In the genomic region with DNA sequence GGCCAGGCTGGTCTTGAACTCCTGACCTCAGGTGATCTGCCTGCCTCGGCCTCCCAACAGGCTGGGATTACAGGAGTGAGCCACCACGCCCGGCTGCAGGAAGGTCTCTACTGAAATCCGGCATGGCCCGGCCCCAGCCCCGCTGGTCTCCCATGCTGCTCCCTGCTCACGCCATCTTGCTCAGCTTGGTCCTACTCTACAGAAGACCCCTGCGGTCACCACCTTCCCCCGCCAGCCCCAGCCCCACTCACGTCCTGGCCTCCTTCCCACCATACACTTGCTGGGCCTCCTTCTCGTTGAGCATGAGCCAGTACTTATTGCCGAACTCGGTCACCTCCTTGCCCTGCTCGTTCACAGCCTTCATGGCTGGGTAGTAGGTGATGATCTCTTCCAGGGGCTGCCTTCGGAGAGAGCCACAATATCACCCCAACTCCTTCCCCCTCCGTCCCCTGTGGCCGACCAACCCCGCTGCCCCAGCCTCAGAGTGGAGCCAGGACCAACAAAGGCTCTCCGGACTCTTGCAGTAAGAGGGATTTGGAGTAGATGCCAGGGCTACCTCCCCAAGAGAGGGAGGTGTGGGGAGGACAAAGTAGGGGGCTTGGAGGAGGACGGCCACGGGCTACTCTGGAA, we compare ENCODE assay signal across 19 cellular contexts. TPM values are rescaled to one million over a fixed set of nuclear protein-coding genes. Genes with fewer than 3 reads are reported as not detected.
"Had no signal": no experiment of that assay in that cellular context is flagged by ENCODE, and none has a peak within 500 bp of the region (broad histone marks: within the 10 kb centered on the region; RNA-seq: fewer than 3 reads in every experiment).

No MANE protein-coding gene starts in this region.

- H3K4me3 ChIP-seq: body of pancreas, SK-N-MC, thyroid gland had no signal

- DNase-seq: activated CD4-positive, alpha-beta memory T cell treated with anti-CD3 and anti-CD28 coated beads, Interleukin-2, amount 10 ng/mL, durations not matched to agents 7 days and 5 days; activated CD4-positive, alpha-beta T cell treated with anti-CD3 and anti-CD28 coated beads for 48 hours; activated CD4-positive, CD25-positive, alpha-beta regulatory T cell; activated CD8-positive, alpha-beta memory T cell treated with anti-CD3 and anti-CD28 coated beads, Interleukin-2, amount 10 ng/mL, durations not matched to agents 7 days and 5 days; activated naive CD8-positive, alpha-beta T cell treated with anti-CD3 and anti-CD28 coated beads, Interleukin-2, amount 10 ng/mL, durations not matched to agents 7 days and 5 days; amygdala; cortex of kidney; erythroblast; foreskin melanocyte; kidney glomerular epithelial cell; nucleus accumbens; small intestine; stimulated activated CD4-positive, alpha-beta T cell treated with anti-CD3 and anti-CD28 coated beads, Interleukin-4, amount 100 ng/mL, for 1 hour; T-cell; thyroid gland had no signal

- H3K9me3 ChIP-seq: body of pancreas, thyroid gland had no signal

- H3K4me3 Mint-ChIP-seq: activated CD4-positive, alpha-beta memory T cell treated with anti-CD3 and anti-CD28 coated beads, Interleukin-2, amount 10 ng/mL, durations not matched to agents 7 days and 5 days; activated CD8-positive, alpha-beta memory T cell treated with anti-CD3 and anti-CD28 coated beads, Interleukin-2, amount 10 ng/mL, durations not matched to agents 7 days and 5 days; activated naive CD8-positive, alpha-beta T cell treated with anti-CD3 and anti-CD28 coated beads, Interleukin-2, amount 10 ng/mL, durations not matched to agents 7 days and 5 days; central memory CD8-positive, alpha-beta T cell; nephron; T-cell had no signal

- H3K27ac Mint-ChIP-seq: activated CD4-positive, alpha-beta memory T cell treated with anti-CD3 and anti-CD28 coated beads, Interleukin-2, amount 10 ng/mL, durations not matched to agents 7 days and 5 days; activated CD8-positive, alpha-beta memory T cell treated with anti-CD3 and anti-CD28 coated beads, Interleukin-2, amount 10 ng/mL, durations not matched to agents 7 days and 5 days; activated naive CD8-positive, alpha-beta T cell treated with anti-CD3 and anti-CD28 coated beads, Interleukin-2, amount 10 ng/mL, durations not matched to agents 7 days and 5 days; nephron had no signal

- ATAC-seq: activated CD8-positive, alpha-beta memory T cell treated with anti-CD3 and anti-CD28 coated beads, Interleukin-2, amount 10 ng/mL, durations not matched to agents 7 days and 5 days; body of pancreas; T-cell had no signal

- H3K9me3 Mint-ChIP-seq: activated CD4-positive, alpha-beta memory T cell treated with anti-CD3 and anti-CD28 coated beads, Interleukin-2, amount 10 ng/mL, durations not matched to agents 7 days and 5 days; activated naive CD8-positive, alpha-beta T cell treated with anti-CD3 and anti-CD28 coated beads, Interleukin-2, amount 10 ng/mL, durations not matched to agents 7 days and 5 days; central memory CD8-positive, alpha-beta T cell; nephron; T-cell had no signal

- H3K27me3 Mint-ChIP-seq: activated CD4-positive, alpha-beta memory T cell treated with anti-CD3 and anti-CD28 coated beads, Interleukin-2, amount 10 ng/mL, durations not matched to agents 7 days and 5 days; activated CD8-positive, alpha-beta memory T cell treated with anti-CD3 and anti-CD28 coated beads, Interleukin-2, amount 10 ng/mL, durations not matched to agents 7 days and 5 days; activated naive CD8-positive, alpha-beta T cell treated with anti-CD3 and anti-CD28 coated beads, Interleukin-2, amount 10 ng/mL, durations not matched to agents 7 days and 5 days; central memory CD8-positive, alpha-beta T cell; T-cell had no signal

RNA-seq across cellular contexts. Expression of gene LCN2, which starts 25.7 kb away (rescaled TPM):
- total RNA-seq: activated CD4-positive, alpha-beta memory T cell treated with anti-CD3 and anti-CD28 coated beads, Interleukin-2, amount 10 ng/mL, durations not matched to agents 7 days and 5 days; activated CD8-positive, alpha-beta memory T cell treated with anti-CD3 and anti-CD28 coated beads, Interleukin-2, amount 10 ng/mL, durations not matched to agents 7 days and 5 days; activated naive CD8-positive, alpha-beta T cell treated with anti-CD3 and anti-CD28 coated beads, Interleukin-2, amount 10 ng/mL, durations not matched to agents 7 days and 5 days; T-cell had no signal
